ENCODE assay signal across 32 cellular contexts in the genomic region with DNA sequence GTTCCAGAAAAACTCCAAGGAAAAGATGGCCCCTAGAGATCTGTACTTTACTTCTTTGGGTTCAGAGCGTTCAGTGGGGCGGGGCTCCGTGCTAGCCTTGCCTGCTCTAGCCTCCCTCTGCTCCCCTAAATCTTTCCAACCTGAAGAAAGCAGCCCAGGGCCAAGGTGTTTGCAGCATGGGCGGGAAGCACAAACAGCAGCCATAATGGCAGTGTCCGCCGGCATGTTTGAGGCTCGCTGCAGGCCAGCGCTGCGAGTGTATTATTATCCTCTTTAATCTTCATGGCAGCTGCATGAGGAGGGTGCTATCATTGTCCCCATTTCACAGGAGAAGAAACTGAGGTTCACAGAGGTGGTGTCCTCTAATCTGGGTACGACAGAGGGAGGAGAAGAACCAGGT. TPM values are rescaled to one million over a fixed set of nuclear protein-coding genes. Genes with fewer than 3 reads are reported as not detected.
"Had no signal": no experiment of that assay in that cellular context is flagged by ENCODE, and none has a peak within 500 bp of the region (broad histone marks: within the 10 kb centered on the region; RNA-seq: fewer than 3 reads in every experiment).

No MANE protein-coding gene starts in this region.

- H3K27ac Mint-ChIP-seq: naive thymus-derived CD8-positive, alpha-beta T cell; natural killer cell treated with Interleukin-12 subunit alpha and Interleukin-12 subunit beta and Interleukin-15 and Interleukin-18, amount 100 ng/mL, for 72 hours; nephron progenitor cell; progenitor cell of endocrine pancreas; stimulated activated memory B cell treated with anti-CD40 and anti-IgM and Interleukin-4, amounts not matched to agents 10 μg/mL and 1 μg/mL and 100 μg/mL, for 72 hours; stimulated activated naive CD8-positive, alpha-beta T cell treated with anti-CD3 and anti-CD28 coated beads, Interleukin-15, Interleukin-2, amounts not matched to agents 100 ng/mL and 50 ng/mL, for 24 hours had no signal

- H3K36me3 ChIP-seq: neutrophil, ovary, spleen, stomach, thoracic aorta, thyroid gland, tibial nerve, upper lobe of left lung, vagina had no signal

- H2AFZ ChIP-seq: parathyroid adenoma had no signal

- ATAC-seq: naive thymus-derived CD8-positive, alpha-beta T cell; natural killer cell treated with Interleukin-12 subunit alpha and Interleukin-12 subunit beta and Interleukin-15 and Interleukin-18, amount 100 ng/mL, for 72 hours; psoas muscle; right cardiac atrium; sciatic nerve; stimulated activated memory B cell treated with anti-CD40 and anti-IgM and Interleukin-4, amounts not matched to agents 10 μg/mL and 1 μg/mL and 100 μg/mL, for 72 hours had no signal

- H3K27ac ChIP-seq: neutrophil, ovary, parathyroid adenoma, psoas muscle, skin epidermis, spleen, stomach, thoracic aorta, thyroid gland, tibial nerve, upper lobe of left lung, vagina had no signal

- H3K9me3 Mint-ChIP-seq: naive thymus-derived CD8-positive, alpha-beta T cell; natural killer cell treated with Interleukin-12 subunit alpha and Interleukin-12 subunit beta and Interleukin-15 and Interleukin-18, amount 100 ng/mL, for 72 hours; nephron progenitor cell; neural crest cell; stimulated activated memory B cell treated with anti-CD40 and anti-IgM and Interleukin-4, amounts not matched to agents 10 μg/mL and 1 μg/mL and 100 μg/mL, for 72 hours; stimulated activated naive CD8-positive, alpha-beta T cell treated with anti-CD3 and anti-CD28 coated beads, Interleukin-15, Interleukin-2, amounts not matched to agents 100 ng/mL and 50 ng/mL, for 24 hours had no signal

- H3K36me3 Mint-ChIP-seq: naive thymus-derived CD8-positive, alpha-beta T cell; natural killer cell treated with Interleukin-12 subunit alpha and Interleukin-12 subunit beta and Interleukin-15 and Interleukin-18, amount 100 ng/mL, for 72 hours; stimulated activated memory B cell treated with anti-CD40 and anti-IgM and Interleukin-4, amounts not matched to agents 10 μg/mL and 1 μg/mL and 100 μg/mL, for 72 hours had no signal

- H3K9ac ChIP-seq: parathyroid adenoma had no signal

- H3K4me3 Mint-ChIP-seq: naive thymus-derived CD8-positive, alpha-beta T cell; natural killer cell treated with Interleukin-12 subunit alpha and Interleukin-12 subunit beta and Interleukin-15 and Interleukin-18, amount 100 ng/mL, for 72 hours; nephron progenitor cell; neural crest cell; stimulated activated memory B cell treated with anti-CD40 and anti-IgM and Interleukin-4, amounts not matched to agents 10 μg/mL and 1 μg/mL and 100 μg/mL, for 72 hours; stimulated activated naive CD8-positive, alpha-beta T cell treated with anti-CD3 and anti-CD28 coated beads, Interleukin-15, Interleukin-2, amounts not matched to agents 100 ng/mL and 50 ng/mL, for 24 hours had no signal

- H3K4me3 ChIP-seq: ovary, psoas muscle, skin epidermis, smooth muscle cell, spleen, stomach, thoracic aorta, thyroid gland, tibial nerve, upper lobe of left lung, vagina had no signal

- DNase-seq: naive thymus-derived CD8-positive, alpha-beta T cell; nephron progenitor cell; nucleus accumbens; ovary; psoas muscle; right cardiac atrium; spleen; stimulated activated CD4-positive, alpha-beta T cell treated with anti-CD3 and anti-CD28 coated beads, Interleukin-12 subunit alpha, Interleukin-12 subunit beta, amount 100 ng/mL, for 4 hours; stimulated activated CD4-positive, alpha-beta T cell treated with anti-CD3 and anti-CD28 coated beads, Interleukin-1b, Interleukin-23, amount 100 ng/mL, for 48 hours; stimulated activated CD4-positive, alpha-beta T cell treated with anti-CD3 and anti-CD28 coated beads, Interleukin-4, amount 100 ng/mL, for 1 hour; stimulated activated CD4-positive, alpha-beta T cell treated with anti-CD3 and anti-CD28 coated beads, Interleukin-4, amount 100 ng/mL, for 4 hours; stimulated activated CD8-positive, alpha-beta memory T cell treated with anti-CD3 and anti-CD28 coated beads, Interleukin-4, amount 100 ng/mL, for 48 hours; stimulated activated naive CD4-positive, alpha-beta T cell; stomach; trophoblast cell; upper lobe of left lung had no signal

- FAIRE-seq: urothelium cell line had no signal

- H3K79me2 ChIP-seq: parathyroid adenoma had no signal

- H3K9me3 ChIP-seq: neutrophil, ovary, psoas muscle, spleen, stomach, thoracic aorta, thyroid gland, tibial nerve, upper lobe of left lung, vagina had no signal

- H3K4me1 ChIP-seq: parathyroid adenoma, psoas muscle, spleen, stomach, thyroid gland, tibial nerve, upper lobe of left lung, vagina had no signal

- H3K4me1 Mint-ChIP-seq: naive thymus-derived CD8-positive, alpha-beta T cell; neural crest cell; stimulated activated memory B cell treated with anti-CD40 and anti-IgM and Interleukin-4, amounts not matched to agents 10 μg/mL and 1 μg/mL and 100 μg/mL, for 72 hours had no signal

- H3K27me3 ChIP-seq: ovary, thyroid gland, tibial nerve, upper lobe of left lung, vagina had no signal

- H3K4me2 ChIP-seq: smooth muscle cell had no signal

RNA-seq across cellular contexts. Expression of gene CALB2, which starts 10.4 kb away (rescaled TPM):
- total RNA-seq: naive thymus-derived CD8-positive, alpha-beta T cell; natural killer cell treated with Interleukin-12 subunit alpha and Interleukin-12 subunit beta and Interleukin-15 and Interleukin-18, amount 100 ng/mL, for 72 hours; neural crest cell; renal cortical epithelial cell; spleen had no signal
- polyA plus RNA-seq: naive thymus-derived CD8-positive, alpha-beta T cell had no signal
